Comparison of ENCODE assay signal across 9 cellular contexts in genomic region chr9:92963831-92964606, GRCh38. TPM values are rescaled to one million over a fixed set of nuclear protein-coding genes. Genes with fewer than 3 reads are reported as not detected.
DNase-seq lines count a peak whose midpoint lies in the region; ATAC-seq lines count a peak whose summit lies in the region.
"Had no signal": no experiment of that assay in that cellular context is flagged by ENCODE, and none has a peak within 500 bp of the region (broad histone marks: within the 10 kb centered on the region; RNA-seq: fewer than 3 reads in every experiment).

No MANE protein-coding gene starts in this region.

- H3K4me1 Mint-ChIP-seq in CD4-positive, CD25-positive, alpha-beta regulatory T cell = peaks cover 0 to 68% (median 31%) of the 10 kb centered on the region in 4 donors

- H3K4me3 Mint-ChIP-seq in CD4-positive, CD25-positive, alpha-beta regulatory T cell = peak overlapping the region; percentile 93 to 97 (median 95)

- peak overlapping the region; percentile 94 for H3K4me3 ChIP-seq in CD4-positive, CD25-positive, alpha-beta regulatory T cell (ENCODE audit: low read depth, low read length)

- peaks cover 3% of the 10 kb centered on the region for H3K36me3 ChIP-seq in CD4-positive, CD25-positive, alpha-beta regulatory T cell (ENCODE audit: control insufficient read depth, insufficient read depth, low read length)

- no peaks in the 10 kb centered on the region for H3K9me3 ChIP-seq in CD4-positive, CD25-positive, alpha-beta regulatory T cell (ENCODE audit: control insufficient read depth in 2 of 2, low read length in 2 of 2)

- peaks cover 0 to 9% (median 0%) of the 10 kb centered on the region in 7 donors for H3K9me3 Mint-ChIP-seq in CD4-positive, CD25-positive, alpha-beta regulatory T cell

- peak overlapping the region; percentile 98 for H3K27ac ChIP-seq in CD4-positive, CD25-positive, alpha-beta regulatory T cell (ENCODE audit: insufficient read depth, low read length, poor library complexity, severe bottlenecking)
- H3K27ac ChIP-seq: C4-2B had no signal

- ATAC-seq in CD4-positive, CD25-positive, alpha-beta regulatory T cell (ENCODE audit: low read depth in 2 of 2) = peak; percentile 72 to 78
- peak; percentile 66 for ATAC-seq in GM21367 (IDR thresholded peaks at IDR 0.05; ENCODE audit: unreplicated experiment)

- peaks cover 38% of the 10 kb centered on the region for H3K36me3 Mint-ChIP-seq in CD4-positive, CD25-positive, alpha-beta regulatory T cell

- no peaks in the 10 kb centered on the region for H3K27me3 ChIP-seq in CD4-positive, CD25-positive, alpha-beta regulatory T cell (ENCODE audit: control insufficient read depth, insufficient read depth, low read length)

- peaks cover 4% of the 10 kb centered on the region for H3K27me3 Mint-ChIP-seq in CD4-positive, CD25-positive, alpha-beta regulatory T cell

- H3K27ac Mint-ChIP-seq in CD4-positive, CD25-positive, alpha-beta regulatory T cell = peak overlapping the region; percentile 98 to 100 (median 98)

- DNase-seq in CD4-positive, CD25-positive, alpha-beta regulatory T cell = peak; percentile 64 to 95 (median 93)
- DNase-seq in HuH-7 (ENCODE audit: low spot score) (peak; percentile 30), germinal center (ENCODE audit: low spot score) (peak; percentile 68), NCI-H2107 treated with DMSO at 0.1 percent for 48 hours (lab: John Stamatoyannopoulos, UW; ENCODE audit: unreplicated experiment) (no peak), NCI-H187 treated with DMSO at 0.1 percent for 48 hours (lab: John Stamatoyannopoulos, UW) (no peak)
- peak; percentile 65 to 71 for DNase-seq in activated CD4-positive, alpha-beta T cell treated with anti-CD3 and anti-CD28 coated beads, Interleukin-2, amount 50 U/mL, for 48 hours
- peak; percentile 42 for DNase-seq in stimulated activated CD4-positive, alpha-beta T cell treated with anti-CD3 and anti-CD28 coated beads, Interleukin-2, amount 100 ng/mL, for 4 hours (ENCODE audit: low read depth)

- peaks cover 96% of the 10 kb centered on the region for H3K4me1 ChIP-seq in CD4-positive, CD25-positive, alpha-beta regulatory T cell (ENCODE audit: control insufficient read depth, insufficient read depth, low read length, poor library complexity, severe bottlenecking)

RNA-seq across cellular contexts. Expression of gene FGD3, which starts 16.7 kb away (rescaled TPM):
- 188 TPM for total RNA-seq in CD4-positive, CD25-positive, alpha-beta regulatory T cell
- 100 to 1,000 TPM in 1 of 4 donors, 10 to 100 TPM in 3; 71.6 to 105 (median 87.2) TPM for polyA plus RNA-seq in CD4-positive, CD25-positive, alpha-beta regulatory T cell

Comparison
In these comparisons a context has a peak if more than half of its experiments do, and no peak if none do; other contexts are left out.
1. DNase-seq: peak in CD4-positive, CD25-positive, alpha-beta regulatory T cell (3 of 3), HuH-7 (single experiment), activated CD4-positive, alpha-beta T cell treated with anti-CD3 and anti-CD28 coated beads, Interleukin-2, amount 50 U/mL, for 48 hours (2 of 2), germinal center (single experiment) and stimulated activated CD4-positive, alpha-beta T cell treated with anti-CD3 and anti-CD28 coated beads, Interleukin-2, amount 100 ng/mL, for 4 hours (single experiment); none in NCI-H2107 treated with DMSO at 0.1 percent for 48 hours (single experiment) and NCI-H187 treated with DMSO at 0.1 percent for 48 hours (single experiment).